ENCODE assay signal across 21 cellular contexts in genomic region chr12:117360222-117360550, GRCh38. TPM values are rescaled to one million over a fixed set of nuclear protein-coding genes. Genes with fewer than 3 reads are reported as not detected.
DNase-seq lines count a peak whose midpoint lies in the region; ATAC-seq and TF ChIP-seq lines count a peak whose summit lies in the region.
"Had no signal": no experiment of that assay in that cellular context is flagged by ENCODE, and none has a peak within 500 bp of the region (broad histone marks: within the 10 kb centered on the region; RNA-seq: fewer than 3 reads in every experiment).

No MANE protein-coding gene starts in this region.

- WGBS in H9 (ENCODE audit: extremely low coverage, insufficient read length, low lambda C conversion rate): no CpG with 5 or more reads among the region's 23 CpGs
- WGBS in prostate gland: 3% methylated on average over 19 of the region's 23 CpGs

- H3K4me3 ChIP-seq in iPS-20b (ENCODE audit: low read length): peak overlapping the region; percentile 85
- peak overlapping the region; percentile 30 to 42 for H3K4me3 ChIP-seq in prostate gland
- H3K4me3 ChIP-seq: ascending aorta had no signal

- H3K79me2 ChIP-seq in H9 (ENCODE audit: insufficient read depth, low read length): no peaks in the 10 kb centered on the region

- H3K27ac Mint-ChIP-seq in H9: no peak overlapping the region
- no peak overlapping the region for H3K27ac Mint-ChIP-seq in brain
- H3K27ac Mint-ChIP-seq: dendritic cell treated with granulocyte-macrophage colony-stimulating factor and Interleukin-4, amounts not matched to agents 40 ng/mL and 50 ng/mL, for 4 days; T-helper 2 cell treated with Interferon-gamma antibody and Interleukin-4, amounts not matched to agents 5 μg/mL and 100 μg/mL, for 36 hours had no signal

- no peak overlapping the region for H2BK15ac ChIP-seq in H9 (ENCODE audit: low read depth, low read length)

- ATAC-seq in GM19035 (IDR thresholded peaks at IDR 0.05; ENCODE audit: unreplicated experiment) (no peak), esophagus mucosa (no peak)

- no peak overlapping the region for H2AK5ac ChIP-seq in H9 (ENCODE audit: insufficient read length, low read length)

- H3K4me3 Mint-ChIP-seq in H9: peak overlapping the region; percentile 76 to 90
- H3K4me3 Mint-ChIP-seq in brain: peak overlapping the region; percentile 37 to 77 (median 73)
- H3K4me3 Mint-ChIP-seq: dendritic cell treated with granulocyte-macrophage colony-stimulating factor and Interleukin-4, amounts not matched to agents 40 ng/mL and 50 ng/mL, for 4 days; T-helper 2 cell treated with Interferon-gamma antibody and Interleukin-4, amounts not matched to agents 5 μg/mL and 100 μg/mL, for 36 hours had no signal

- H3K56ac ChIP-seq in H9 (ENCODE audit: insufficient read length, low read depth, low read length): no peak overlapping the region

- peak overlapping the region; percentile 86 for H3K4me2 ChIP-seq in H9 (ENCODE audit: insufficient read depth, insufficient read length, low read length)

- no peaks in the 10 kb centered on the region for H3K36me3 ChIP-seq in iPS-20b (ENCODE audit: insufficient read depth, low read depth, low read length)
- H3K36me3 ChIP-seq in prostate gland: no peaks in the 10 kb centered on the region
- H3K36me3 ChIP-seq: ascending aorta, stomach had no signal

- H3K9me3 Mint-ChIP-seq in H9 (no peaks in the 10 kb centered on the region; a peak in 1 of 5 replicates), brain (peaks cover 0 to 2% (median 0%) of the 10 kb centered on the region in 5 experiments)
- H3K9me3 Mint-ChIP-seq: dendritic cell treated with granulocyte-macrophage colony-stimulating factor and Interleukin-4, amounts not matched to agents 40 ng/mL and 50 ng/mL, for 4 days; T-helper 2 cell treated with Interferon-gamma antibody and Interleukin-4, amounts not matched to agents 5 μg/mL and 100 μg/mL, for 36 hours had no signal

- no peaks in the 10 kb centered on the region for H3K79me1 ChIP-seq in H9 (ENCODE audit: insufficient read depth, low read depth, low read length, poor library complexity, severe bottlenecking)

- H3K27ac ChIP-seq in H9 (ENCODE audit: insufficient read length, low read depth, low read length): no peak overlapping the region
- no peak overlapping the region for H3K27ac ChIP-seq in iPS-20b (ENCODE audit: low read length)
- H3K27ac ChIP-seq in prostate gland: no peak overlapping the region
- H3K27ac ChIP-seq: ascending aorta, stomach had no signal

- peaks cover 94% of the 10 kb centered on the region for H3K27me3 Mint-ChIP-seq in H9 (ENCODE audit: low read depth)
- peaks cover 91% of the 10 kb centered on the region for H3K27me3 Mint-ChIP-seq in brain

- H3K23me2 ChIP-seq in H9 (ENCODE audit: insufficient read length, low read depth, low read length, poor library complexity, severe bottlenecking): peaks cover 6% of the 10 kb centered on the region

- H2AFZ ChIP-seq in H9 (ENCODE audit: low read length): no peak overlapping the region

- no peaks in the 10 kb centered on the region for H4K20me1 ChIP-seq in H9 (ENCODE audit: control insufficient read depth, insufficient read depth, insufficient read length)

- H2BK5ac ChIP-seq in H9 (ENCODE audit: insufficient read length, low read length): no peak overlapping the region

- peak overlapping the region; percentile 20 for H3K9ac ChIP-seq in H9 (ENCODE audit: extremely low read depth, insufficient read length, low read length)
- H3K9ac ChIP-seq in iPS-20b (ENCODE audit: low read depth, low read length): peak overlapping the region; percentile 63; the same call in 1 of the 2 replicates

- no peak overlapping the region for H2BK20ac ChIP-seq in H9 (ENCODE audit: low read depth, low read length, poor library complexity, severe bottlenecking)

- H3K18ac ChIP-seq in H9 (ENCODE audit: insufficient read length, low read depth, low read length): peak overlapping the region; percentile 30

- no peak overlapping the region for H3T11ph ChIP-seq in H9 (ENCODE audit: low read length)

- TF ChIP-seq CTCF in H9 (conservative IDR thresholded peaks at IDR 0.05): no peak
- TF ChIP-seq CTCF in brain (conservative IDR thresholded peaks at IDR 0.05): no peak
- no peak for TF ChIP-seq CTCF in prostate gland (IDR thresholded peaks at IDR 0.05)

- peaks cover 3 to 22% of the 10 kb centered on the region in 2 experiments; a peak in 3 of 4 replicates for H3K4me1 Mint-ChIP-seq in H9
- H3K4me1 Mint-ChIP-seq in brain: no peaks in the 10 kb centered on the region

- H3K27me3 ChIP-seq in H9 (ENCODE audit: insufficient read depth, low read length) (peaks cover 30% of the 10 kb centered on the region; the same call in 1 of the 2 replicates), iPS-20b (ENCODE audit: insufficient read depth, low read length) (peaks cover 90% of the 10 kb centered on the region), prostate gland (replicated peaks; ENCODE audit: insufficient read depth) (peaks cover 12% of the 10 kb centered on the region)
- H3K27me3 ChIP-seq: ascending aorta had no signal

- H3K36me3 Mint-ChIP-seq in H9 (ENCODE audit: insufficient read depth in 1 of 3, low read depth in 3 of 3): no peaks in the 10 kb centered on the region; a peak in 1 of 7 replicates
- no peaks in the 10 kb centered on the region for H3K36me3 Mint-ChIP-seq in brain

- TF ChIP-seq POLR2A in prostate gland (IDR thresholded peaks at IDR 0.05): no peak

- no peak overlapping the region for H2BK12ac ChIP-seq in H9 (ENCODE audit: insufficient read length, low read depth, low read length)

- H3K23ac ChIP-seq in H9 (ENCODE audit: insufficient read length, low read depth, low read length): no peak overlapping the region

- peak overlapping the region; percentile 66; the same call in 1 of the 2 replicates for H3K14ac ChIP-seq in H9 (ENCODE audit: insufficient read depth, low read length)

- no peak overlapping the region for H4K91ac ChIP-seq in H9 (ENCODE audit: insufficient read length, low read depth, low read length)

- H3K4ac ChIP-seq in H9 (ENCODE audit: low read depth, low read length): no peak overlapping the region

- no peak overlapping the region for H2BK120ac ChIP-seq in H9 (ENCODE audit: low read depth, low read length, poor library complexity, severe bottlenecking)

- H3K9me3 ChIP-seq in H9 (ENCODE audit: control insufficient read depth, low read depth, low read length) (no peaks in the 10 kb centered on the region), iPS-20b (ENCODE audit: insufficient read depth, low read depth, low read length) (no peaks in the 10 kb centered on the region), prostate gland (no peaks in the 10 kb centered on the region)
- H3K9me3 ChIP-seq: ascending aorta, stomach had no signal

- intact Hi-C loops in prostate gland (cut with DNase I): loop anchor here (10.0 kb wide), 1 partner anchor 145 kb away; no protein-coding TSS in a partner anchor

- H4K5ac ChIP-seq in H9 (ENCODE audit: insufficient read length, low read depth, low read length): no peak overlapping the region

- H3K4me1 ChIP-seq in H9 (ENCODE audit: insufficient read depth, low read length) (no peaks in the 10 kb centered on the region), iPS-20b (ENCODE audit: insufficient read depth, low read length) (no peaks in the 10 kb centered on the region), prostate gland (replicated peaks) (no peaks in the 10 kb centered on the region)
- H3K4me1 ChIP-seq: ascending aorta had no signal

- DNase-seq in H9: peak; percentile 46
- no peak for DNase-seq in prostate gland (ENCODE audit: low spot score)
- no peak for DNase-seq in HCEC 1CT
- no peak for DNase-seq in Ammon's horn (ENCODE audit: low spot score)
- DNase-seq: activated CD4-positive, alpha-beta T cell treated with anti-CD3 and anti-CD28 coated beads for 1 hour; activated gamma-delta T cell treated with Interleukin-2 at 50 U/mL for 16 hours; AML-193; Calu3; NCI-H1694; SIG-M5; stimulated activated CD4-positive, alpha-beta T cell treated with anti-CD3 and anti-CD28 coated beads, Interleukin-12 subunit alpha, Interleukin-12 subunit beta, amount 100 ng/mL, for 4 hours; stomach had no signal

- H4K8ac ChIP-seq in H9 (replicated peaks; ENCODE audit: insufficient read length, low read depth, low read length): no peak overlapping the region

RNA-seq across cellular contexts. Expression of gene NOS1, which starts 1.2 kb away (rescaled TPM):
- total RNA-seq in H9 (2021) (2.3 and 2.4 TPM in 2 replicates), prostate gland (1 to 10 TPM; 2.6 to 8.3 TPM), esophagus mucosa (1.7 TPM)
- 1.5 TPM for polyA plus RNA-seq in brain (ENCODE audit: insufficient read depth, low read depth, low replicate concordance)
- total RNA-seq: Calu3, mononuclear cell, osteoblast had no signal
